ENCODE assay signal across 1 cellular context in genomic region chr11:9601041-9601875, GRCh38.
TF ChIP-seq lines count a peak whose summit lies in the region.

No MANE protein-coding gene starts in this region.

TF ChIP-seq in HepG2, 621 proteins besides CTCF, POLR2A, EP300 and RAD21 (continued from another document):
- TF ChIP-seq ZNF574 (CRISPR knock-in tag; IDR thresholded peaks at IDR 0.05) (0 out of 2 replicates have a peak, but pooled peaks have one; percentile 25), ZNF687 (CRISPR knock-in tag; IDR thresholded peaks at IDR 0.05) (peak; percentile 26; the same call in 1 of the 2 replicates), ZFX (CRISPR knock-in tag; IDR thresholded peaks at IDR 0.05; ENCODE audit: low read depth) (0 out of 2 replicates have a peak, but pooled peaks have one; percentile 10)
